ENCODE assay signal across 11 cellular contexts in the genomic region with DNA sequence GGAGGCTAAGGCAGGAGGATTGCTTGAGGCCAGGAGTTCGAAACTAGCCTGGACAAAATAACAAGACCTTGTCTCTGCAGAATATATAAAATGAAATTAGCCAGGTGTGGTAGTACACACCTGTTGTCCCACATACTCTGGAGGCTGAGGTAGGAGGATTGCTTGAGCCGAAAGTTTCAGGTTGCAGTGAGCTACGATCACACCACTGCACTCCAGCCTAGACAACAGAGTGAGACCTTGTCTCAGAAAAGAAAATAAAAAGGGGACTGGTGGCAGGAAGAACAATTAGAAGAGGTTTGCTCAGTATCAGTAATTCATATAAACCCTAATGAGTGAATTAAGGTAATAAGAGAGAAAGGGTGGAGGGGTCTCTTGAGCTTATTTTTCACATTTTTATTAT. TPM values are rescaled to one million over a fixed set of nuclear protein-coding genes. Genes with fewer than 3 reads are reported as not detected.
A peak's percentile ranks its signal among the peaks of the same experiment; 100 is the strongest.
DNase-seq lines count a peak whose midpoint lies in the region; ATAC-seq and TF ChIP-seq lines count a peak whose summit lies in the region.
"Had no signal": no experiment of that assay in that cellular context is flagged by ENCODE, and none has a peak within 500 bp of the region (broad histone marks: within the 10 kb centered on the region; RNA-seq: fewer than 3 reads in every experiment).

No MANE protein-coding gene starts in this region.

- H3K27me3 Mint-ChIP-seq in stimulated activated naive CD8-positive, alpha-beta T cell treated with anti-CD3 and anti-CD28 coated beads, Interleukin-15, Interleukin-2, amounts not matched to agents 100 ng/mL and 50 ng/mL, for 24 hours = no peaks in the 10 kb centered on the region
- no peaks in the 10 kb centered on the region for H3K27me3 Mint-ChIP-seq in WTC11 (ENCODE audit: low read depth)
- no peaks in the 10 kb centered on the region for H3K27me3 Mint-ChIP-seq in memory B cell

- H3K27ac Mint-ChIP-seq in stimulated activated naive CD8-positive, alpha-beta T cell treated with anti-CD3 and anti-CD28 coated beads, Interleukin-15, Interleukin-2, amounts not matched to agents 100 ng/mL and 50 ng/mL, for 24 hours = peak overlapping the region; percentile 66
- peak overlapping the region; percentile 41; the same call in 1 of the 2 replicates for H3K27ac Mint-ChIP-seq in WTC11
- H3K27ac Mint-ChIP-seq in memory B cell = peak overlapping the region; percentile 12

- H3K4me1 Mint-ChIP-seq in stimulated activated naive CD8-positive, alpha-beta T cell treated with anti-CD3 and anti-CD28 coated beads, Interleukin-15, Interleukin-2, amounts not matched to agents 100 ng/mL and 50 ng/mL, for 24 hours (ENCODE audit: low read depth) = peaks cover 88% of the 10 kb centered on the region
- H3K4me1 Mint-ChIP-seq in WTC11 (peaks cover 10% of the 10 kb centered on the region), memory B cell (peaks cover 34% of the 10 kb centered on the region)

- TF ChIP-seq CTCF in WTC11 (IDR thresholded peaks at IDR 0.05) = no peak

- H3K36me3 Mint-ChIP-seq in stimulated activated naive CD8-positive, alpha-beta T cell treated with anti-CD3 and anti-CD28 coated beads, Interleukin-15, Interleukin-2, amounts not matched to agents 100 ng/mL and 50 ng/mL, for 24 hours (ENCODE audit: low read depth) = peaks cover 61% of the 10 kb centered on the region
- H3K36me3 Mint-ChIP-seq in WTC11 (peaks cover 4% of the 10 kb centered on the region; the same call in 1 of the 2 replicates), memory B cell (peaks cover 17% of the 10 kb centered on the region)

- POLR2A ChIA-PET in WTC11 (lab: Charles Lee) = interaction anchor here (1.5 kb wide), 1 partner anchor 8 kb away, joined by 6 read pairs; a partner anchor contains a TSS

- CTCF ChIA-PET in WTC11 (lab: Charles Lee) = interaction anchor here (0.5 kb wide), 1 partner anchor 50 kb away, joined by 3 read pairs; no protein-coding TSS in a partner anchor

- no peaks in the 10 kb centered on the region for H3K9me3 Mint-ChIP-seq in stimulated activated naive CD8-positive, alpha-beta T cell treated with anti-CD3 and anti-CD28 coated beads, Interleukin-15, Interleukin-2, amounts not matched to agents 100 ng/mL and 50 ng/mL, for 24 hours
- H3K9me3 Mint-ChIP-seq in WTC11 (no peaks in the 10 kb centered on the region), memory B cell (no peaks in the 10 kb centered on the region)

- ATAC-seq in stimulated activated naive CD8-positive, alpha-beta T cell treated with anti-CD3 and anti-CD28 coated beads, Interleukin-15, Interleukin-2, amounts not matched to agents 100 U/mL and 50 U/mL, for 24 hours = no peak
- no peak for ATAC-seq in WTC11
- no peak for ATAC-seq in memory B cell (ENCODE audit: low read depth)
- no peak for ATAC-seq in GM21717 (IDR thresholded peaks at IDR 0.05; ENCODE audit: unreplicated experiment)
- ATAC-seq: upper lobe of right lung had no signal

- DNase-seq in stimulated activated naive CD8-positive, alpha-beta T cell treated with anti-CD3 and anti-CD28 coated beads, Interleukin-15, Interleukin-2, amounts not matched to agents 100 U/mL and 50 U/mL, for 24 hours = no peak
- no peak for DNase-seq in WTC11 (ENCODE audit: low spot score)
- no peak for DNase-seq in memory B cell (ENCODE audit: low spot score in 2 of 2)
- no peak for DNase-seq in HT-29 (ENCODE audit: low spot score)
- no peak for DNase-seq in DMS153 treated with DMSO at 0.1 percent for 48 hours (lab: John Stamatoyannopoulos, UW; ENCODE audit: unreplicated experiment)
- DNase-seq: C1 segment of cervical spinal cord, NCI-H510A, PC-9, upper lobe of right lung had no signal

- H3K4me3 Mint-ChIP-seq in stimulated activated naive CD8-positive, alpha-beta T cell treated with anti-CD3 and anti-CD28 coated beads, Interleukin-15, Interleukin-2, amounts not matched to agents 100 ng/mL and 50 ng/mL, for 24 hours = peak overlapping the region; percentile 27
- no peak overlapping the region for H3K4me3 Mint-ChIP-seq in WTC11
- H3K4me3 Mint-ChIP-seq in memory B cell = no peak overlapping the region

TF ChIP-seq in WTC11, 78 proteins besides CTCF, POLR2A, EP300 and RAD21 (continues in another document):
- no peak for TF ChIP-seq ETV6 (CRISPR knock-in tag; IDR thresholded peaks at IDR 0.05)
- TF ChIP-seq, protein P1, sequence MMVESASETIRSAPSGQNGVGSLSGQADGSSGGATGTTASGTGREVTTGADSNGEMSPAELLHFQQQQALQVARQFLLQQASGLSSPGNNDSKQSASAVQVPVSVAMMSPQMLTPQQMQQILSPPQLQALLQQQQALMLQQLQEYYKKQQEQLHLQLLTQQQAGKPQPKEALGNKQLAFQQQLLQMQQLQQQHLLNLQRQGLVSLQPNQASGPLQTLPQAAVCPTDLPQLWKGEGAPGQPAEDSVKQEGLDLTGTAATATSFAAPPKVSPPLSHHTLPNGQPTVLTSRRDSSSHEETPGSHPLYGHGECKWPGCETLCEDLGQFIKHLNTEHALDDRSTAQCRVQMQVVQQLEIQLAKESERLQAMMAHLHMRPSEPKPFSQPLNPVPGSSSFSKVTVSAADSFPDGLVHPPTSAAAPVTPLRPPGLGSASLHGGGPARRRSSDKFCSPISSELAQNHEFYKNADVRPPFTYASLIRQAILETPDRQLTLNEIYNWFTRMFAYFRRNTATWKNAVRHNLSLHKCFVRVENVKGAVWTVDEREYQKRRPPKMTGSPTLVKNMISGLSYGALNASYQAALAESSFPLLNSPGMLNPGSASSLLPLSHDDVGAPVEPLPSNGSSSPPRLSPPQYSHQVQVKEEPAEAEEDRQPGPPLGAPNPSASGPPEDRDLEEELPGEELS (CRISPR knock-in tag; IDR thresholded peaks at IDR 0.05) = no peak
- no peak for TF ChIP-seq OVOL2 (CRISPR knock-in tag; IDR thresholded peaks at IDR 0.05; ENCODE audit: borderline replicate concordance)
- TF ChIP-seq, protein P2, sequence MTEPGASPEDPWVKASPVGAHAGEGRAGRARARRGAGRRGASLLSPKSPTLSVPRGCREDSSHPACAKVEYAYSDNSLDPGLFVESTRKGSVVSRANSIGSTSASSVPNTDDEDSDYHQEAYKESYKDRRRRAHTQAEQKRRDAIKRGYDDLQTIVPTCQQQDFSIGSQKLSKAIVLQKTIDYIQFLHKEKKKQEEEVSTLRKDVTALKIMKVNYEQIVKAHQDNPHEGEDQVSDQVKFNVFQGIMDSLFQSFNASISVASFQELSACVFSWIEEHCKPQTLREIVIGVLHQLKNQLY (CRISPR knock-in tag; IDR thresholded peaks at IDR 0.05) = no peak
- no peak for TF ChIP-seq ZNF317 (CRISPR knock-in tag; IDR thresholded peaks at IDR 0.05; ENCODE audit: borderline replicate concordance, low read depth)
- no peak for TF ChIP-seq ZNF232 (CRISPR knock-in tag; IDR thresholded peaks at IDR 0.05)
- TF ChIP-seq KAT7 (CRISPR knock-in tag; IDR thresholded peaks at IDR 0.05; ENCODE audit: borderline replicate concordance) = no peak
- TF ChIP-seq ZNF263 (CRISPR knock-in tag; IDR thresholded peaks at IDR 0.05; ENCODE audit: low read depth) = no peak
- TF ChIP-seq TEAD4 (CRISPR knock-in tag; IDR thresholded peaks at IDR 0.05) = no peak
- TF ChIP-seq, protein P3, sequence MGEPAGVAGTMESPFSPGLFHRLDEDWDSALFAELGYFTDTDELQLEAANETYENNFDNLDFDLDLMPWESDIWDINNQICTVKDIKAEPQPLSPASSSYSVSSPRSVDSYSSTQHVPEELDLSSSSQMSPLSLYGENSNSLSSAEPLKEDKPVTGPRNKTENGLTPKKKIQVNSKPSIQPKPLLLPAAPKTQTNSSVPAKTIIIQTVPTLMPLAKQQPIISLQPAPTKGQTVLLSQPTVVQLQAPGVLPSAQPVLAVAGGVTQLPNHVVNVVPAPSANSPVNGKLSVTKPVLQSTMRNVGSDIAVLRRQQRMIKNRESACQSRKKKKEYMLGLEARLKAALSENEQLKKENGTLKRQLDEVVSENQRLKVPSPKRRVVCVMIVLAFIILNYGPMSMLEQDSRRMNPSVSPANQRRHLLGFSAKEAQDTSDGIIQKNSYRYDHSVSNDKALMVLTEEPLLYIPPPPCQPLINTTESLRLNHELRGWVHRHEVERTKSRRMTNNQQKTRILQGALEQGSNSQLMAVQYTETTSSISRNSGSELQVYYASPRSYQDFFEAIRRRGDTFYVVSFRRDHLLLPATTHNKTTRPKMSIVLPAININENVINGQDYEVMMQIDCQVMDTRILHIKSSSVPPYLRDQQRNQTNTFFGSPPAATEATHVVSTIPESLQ (CRISPR knock-in tag; IDR thresholded peaks at IDR 0.05) = no peak
- TF ChIP-seq, protein P4, sequence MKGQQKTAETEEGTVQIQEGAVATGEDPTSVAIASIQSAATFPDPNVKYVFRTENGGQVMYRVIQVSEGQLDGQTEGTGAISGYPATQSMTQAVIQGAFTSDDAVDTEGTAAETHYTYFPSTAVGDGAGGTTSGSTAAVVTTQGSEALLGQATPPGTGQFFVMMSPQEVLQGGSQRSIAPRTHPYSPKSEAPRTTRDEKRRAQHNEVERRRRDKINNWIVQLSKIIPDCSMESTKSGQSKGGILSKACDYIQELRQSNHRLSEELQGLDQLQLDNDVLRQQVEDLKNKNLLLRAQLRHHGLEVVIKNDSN (CRISPR knock-in tag; IDR thresholded peaks at IDR 0.05) = no peak

RNA-seq across cellular contexts. Expression of a gene that starts 8.0 kb away (rescaled TPM):
- 197 to 215 TPM (median 210 TPM) in 3 replicates for total RNA-seq in WTC11 (2021)
- total RNA-seq in HT-29 (2014; rRNA removed; shearing (Covaris generic)) = 80.3 and 112 TPM in 2 replicates

Comparison
In these comparisons a context has a peak if more than half of its experiments do, and no peak if none do; other contexts are left out.
1. H3K27ac Mint-ChIP-seq: peak in every context shown above with its lines; median percentile 66 in stimulated activated naive CD8-positive, alpha-beta T cell treated with anti-CD3 and anti-CD28 coated beads, Interleukin-15, Interleukin-2, amounts not matched to agents 100 ng/mL and 50 ng/mL, for 24 hours; 41 in WTC11; 12 in memory B cell.